Comparison of ENCODE assay signal across 36 cellular contexts in the genomic region with DNA sequence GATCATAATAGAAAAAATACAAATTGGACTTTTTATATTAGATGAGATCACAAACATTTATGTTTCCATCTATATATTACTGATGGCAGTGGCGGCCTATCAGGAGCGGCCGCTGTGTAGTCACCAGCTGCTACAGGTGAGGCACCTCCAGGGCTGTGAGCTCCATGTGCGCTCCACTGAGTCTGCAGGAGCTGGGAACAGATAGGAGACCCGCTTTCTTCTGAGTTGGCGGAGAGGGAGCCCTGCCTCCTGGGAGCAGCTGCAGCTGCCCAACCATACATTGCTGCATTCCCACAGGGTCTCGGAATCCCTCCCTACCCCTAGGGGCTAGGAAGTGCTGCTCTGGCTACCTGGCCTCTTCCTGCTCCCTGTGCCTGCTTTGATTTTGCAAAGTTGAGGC.
"Had no signal": no experiment of that assay in that cellular context is flagged by ENCODE, and none has a peak within 500 bp of the region (broad histone marks: within the 10 kb centered on the region; RNA-seq: fewer than 3 reads in every experiment).

No MANE protein-coding gene starts in this region.

- H3K4me3 ChIP-seq: ascending aorta, cardiac muscle cell had no signal

- H3K27ac Mint-ChIP-seq: activated B cell treated with CpG ODN at 0.5 μM for 24 hours; activated CD4-positive, alpha-beta T cell treated with anti-CD3 and anti-CD28 coated beads, Interleukin-2, amount 10 ng/mL, durations not matched to agents 24 days and 14 days; activated CD8-positive, alpha-beta T cell treated with anti-CD3 and anti-CD28 coated beads for 36 hours; activated naive CD4-positive, alpha-beta T cell treated with anti-CD3 and anti-CD28 coated beads for 36 hours; activated naive CD4-positive, alpha-beta T cell treated with anti-CD3 and anti-CD28 coated beads, Interleukin-2, amount 50 U/mL, for 72 hours; activated naive CD8-positive, alpha-beta T cell treated with anti-CD3 and anti-CD28 coated beads for 36 hours; activated T-cell treated with anti-CD3 and anti-CD28 coated beads, Interleukin-2, amount 50 U/mL, for 72 hours; activated T-helper 1 cell treated with anti-CD3 and anti-CD28 coated beads, Interleukin-12 subunit alpha, Interleukin-12 subunit beta, Interleukin-2, Interleukin-4 antibody, amounts not matched to agents 30 ng/mL and 10 ng/mL and 1 ng/mL, durations not matched to agents 14 hours and 24 hours and 36 hours; activated T-helper 17 cell treated with anti-CD3 and anti-CD28 coated beads, Interleukin-2, amount 50 U/mL, for 72 hours; brain; T-helper 1 cell treated with Interleukin-12 subunit alpha and Interleukin-12 subunit beta and Interleukin-4 antibody, amounts not matched to agents 30 μg/mL and 1 μg/mL, for 36 hours; T-helper 2 cell treated with Interferon-gamma antibody and Interleukin-4, amounts not matched to agents 5 μg/mL and 100 μg/mL, for 36 hours had no signal

- H3K9me3 Mint-ChIP-seq: activated CD4-positive, alpha-beta T cell treated with anti-CD3 and anti-CD28 coated beads, Interleukin-2, amount 10 ng/mL, durations not matched to agents 24 days and 14 days; activated naive CD4-positive, alpha-beta T cell treated with anti-CD3 and anti-CD28 coated beads for 36 hours; activated naive CD8-positive, alpha-beta T cell treated with anti-CD3 and anti-CD28 coated beads for 36 hours; activated T-cell treated with anti-CD3 and anti-CD28 coated beads, Interleukin-2, amount 50 U/mL, for 4 hours; activated T-helper 1 cell treated with anti-CD3 and anti-CD28 coated beads, Interleukin-12 subunit alpha, Interleukin-12 subunit beta, Interleukin-2, Interleukin-4 antibody, amounts not matched to agents 30 ng/mL and 10 ng/mL and 1 ng/mL, durations not matched to agents 14 hours and 24 hours and 36 hours; activated T-helper 17 cell treated with anti-CD3 and anti-CD28 coated beads, Interleukin-2, amount 50 U/mL, for 72 hours; central memory CD8-positive, alpha-beta T cell; T-helper 1 cell treated with Interleukin-12 subunit alpha and Interleukin-12 subunit beta and Interleukin-4 antibody, amounts not matched to agents 30 μg/mL and 1 μg/mL, for 36 hours; T-helper 2 cell treated with Interferon-gamma antibody and Interleukin-4, amounts not matched to agents 5 μg/mL and 100 μg/mL, for 36 hours had no signal

- H3K27me3 Mint-ChIP-seq: activated B cell treated with CpG ODN at 0.5 μM for 24 hours; activated CD4-positive, alpha-beta memory T cell treated with anti-CD3 and anti-CD28 coated beads for 36 hours; activated CD4-positive, alpha-beta T cell treated with anti-CD3 and anti-CD28 coated beads, Interleukin-2, amount 10 ng/mL, durations not matched to agents 24 days and 14 days; activated CD8-positive, alpha-beta T cell treated with anti-CD3 and anti-CD28 coated beads for 36 hours; activated naive CD8-positive, alpha-beta T cell treated with anti-CD3 and anti-CD28 coated beads for 36 hours; activated T-helper 17 cell treated with anti-CD3 and anti-CD28 coated beads, Interleukin-2, amount 50 U/mL, for 72 hours; brain; central memory CD8-positive, alpha-beta T cell had no signal

- H3K36me3 Mint-ChIP-seq: activated CD4-positive, alpha-beta memory T cell treated with anti-CD3 and anti-CD28 coated beads for 36 hours; activated naive CD4-positive, alpha-beta T cell treated with anti-CD3 and anti-CD28 coated beads, Interleukin-2, amount 50 U/mL, for 72 hours; activated naive CD8-positive, alpha-beta T cell treated with anti-CD3 and anti-CD28 coated beads for 36 hours; brain had no signal

- H3K9me3 ChIP-seq: ascending aorta had no signal

- H3K27ac ChIP-seq: ascending aorta, cardiac muscle cell, VCaP had no signal

- DNase-seq: activated B cell treated with CpG ODN at 0.5 μM for 24 hours; activated CD4-positive, alpha-beta memory T cell treated with anti-CD3 and anti-CD28 coated beads for 36 hours; activated CD4-positive, alpha-beta T cell treated with anti-CD3 and anti-CD28 coated beads for 4 hours; activated CD4-positive, alpha-beta T cell treated with anti-CD3 and anti-CD28 coated beads, Interleukin-2, amount 10 ng/mL, durations not matched to agents 24 days and 14 days; activated CD4-positive, alpha-beta T cell treated with anti-CD3 and anti-CD28 coated beads, Interleukin-2, amount 50 U/mL, for 1 hour; activated CD4-positive, alpha-beta T cell treated with anti-CD3 and anti-CD28 coated beads, Interleukin-2, amount 50 U/mL, for 4 hours; activated CD4-positive, CD25-positive, alpha-beta regulatory T cell treated with anti-CD3 and anti-CD28 coated beads, Interleukin-2, amount 50 U/mL, for 72 hours; activated CD8-positive, alpha-beta memory T cell treated with anti-CD3 and anti-CD28 coated beads, Interleukin-2, amount 50 U/mL, for 4 hours; activated CD8-positive, alpha-beta T cell treated with anti-CD3 and anti-CD28 coated beads for 36 hours; activated effector memory CD4-positive, alpha-beta T cell treated with anti-CD3 and anti-CD28 coated beads, Interleukin-2, amount 50 U/mL, for 16 hours; activated gamma-delta T cell treated with Interleukin-2 at 50 U/mL for 16 hours; activated naive CD4-positive, alpha-beta T cell; activated naive CD4-positive, alpha-beta T cell treated with anti-CD3 and anti-CD28 coated beads for 36 hours; activated naive CD4-positive, alpha-beta T cell treated with anti-CD3 and anti-CD28 coated beads, Interleukin-2, amount 50 U/mL, for 16 hours; activated naive CD8-positive, alpha-beta T cell treated with anti-CD3 and anti-CD28 coated beads for 36 hours; activated T-cell treated with anti-CD3 and anti-CD28 coated beads for 4 hours; activated T-cell treated with anti-CD3 and anti-CD28 coated beads, Interleukin-2, amount 50 U/mL, for 1 hour; activated T-cell treated with anti-CD3 and anti-CD28 coated beads, Interleukin-2, amount 50 U/mL, for 4 hours; activated T-cell treated with anti-CD3 and anti-CD28 coated beads, Interleukin-2, amount 50 U/mL, for 72 hours; amygdala; anterior cingulate cortex; caudate nucleus; cerebellar nuclear complex; T-helper 1 cell; T-helper 2 cell; T-helper 9 cell had no signal

- H3K27me3 ChIP-seq: ascending aorta, cardiac muscle cell had no signal

- H3K36me3 ChIP-seq: ascending aorta, cardiac muscle cell had no signal

- H3K4me3 Mint-ChIP-seq: activated B cell treated with CpG ODN at 0.5 μM for 24 hours; activated CD4-positive, alpha-beta memory T cell treated with anti-CD3 and anti-CD28 coated beads for 36 hours; activated CD4-positive, alpha-beta T cell treated with anti-CD3 and anti-CD28 coated beads, Interleukin-2, amount 10 ng/mL, durations not matched to agents 24 days and 14 days; activated CD8-positive, alpha-beta T cell treated with anti-CD3 and anti-CD28 coated beads for 36 hours; activated naive CD4-positive, alpha-beta T cell treated with anti-CD3 and anti-CD28 coated beads for 36 hours; activated naive CD8-positive, alpha-beta T cell treated with anti-CD3 and anti-CD28 coated beads for 36 hours; activated T-cell treated with anti-CD3 and anti-CD28 coated beads, Interleukin-2, amount 50 U/mL, for 4 hours; activated T-cell treated with anti-CD3 and anti-CD28 coated beads, Interleukin-2, amount 50 U/mL, for 72 hours; activated T-helper 1 cell treated with anti-CD3 and anti-CD28 coated beads, Interleukin-12 subunit alpha, Interleukin-12 subunit beta, Interleukin-2, Interleukin-4 antibody, amounts not matched to agents 30 ng/mL and 10 ng/mL and 1 ng/mL, durations not matched to agents 14 hours and 24 hours and 36 hours; activated T-helper 17 cell treated with anti-CD3 and anti-CD28 coated beads, Interleukin-2, amount 50 U/mL, for 72 hours; brain; central memory CD8-positive, alpha-beta T cell; T-helper 1 cell treated with Interleukin-12 subunit alpha and Interleukin-12 subunit beta and Interleukin-4 antibody, amounts not matched to agents 30 μg/mL and 1 μg/mL, for 36 hours; T-helper 2 cell treated with Interferon-gamma antibody and Interleukin-4, amounts not matched to agents 5 μg/mL and 100 μg/mL, for 36 hours had no signal

- H3K4me1 ChIP-seq: ascending aorta had no signal

- ATAC-seq: activated CD8-positive, alpha-beta T cell treated with anti-CD3 and anti-CD28 coated beads for 36 hours; activated naive CD4-positive, alpha-beta T cell treated with anti-CD3 and anti-CD28 coated beads, Interleukin-2, amount 50 U/mL, for 72 hours; activated T-cell treated with anti-CD3 and anti-CD28 coated beads, Interleukin-2, amount 50 U/mL, for 4 hours; activated T-cell treated with anti-CD3 and anti-CD28 coated beads, Interleukin-2, amount 50 U/mL, for 72 hours; activated T-helper 17 cell treated with anti-CD3 and anti-CD28 coated beads, Interleukin-2, amount 50 U/mL, for 72 hours had no signal

- H3K4me1 Mint-ChIP-seq: activated B cell treated with CpG ODN at 0.5 μM for 24 hours; activated CD4-positive, alpha-beta T cell treated with anti-CD3 and anti-CD28 coated beads, Interleukin-2, amount 10 ng/mL, durations not matched to agents 24 days and 14 days; activated naive CD8-positive, alpha-beta T cell treated with anti-CD3 and anti-CD28 coated beads for 36 hours; activated T-helper 17 cell treated with anti-CD3 and anti-CD28 coated beads, Interleukin-2, amount 50 U/mL, for 72 hours; brain; central memory CD8-positive, alpha-beta T cell had no signal
